13 cellular contexts compared by ENCODE assay signal in the genomic region with DNA sequence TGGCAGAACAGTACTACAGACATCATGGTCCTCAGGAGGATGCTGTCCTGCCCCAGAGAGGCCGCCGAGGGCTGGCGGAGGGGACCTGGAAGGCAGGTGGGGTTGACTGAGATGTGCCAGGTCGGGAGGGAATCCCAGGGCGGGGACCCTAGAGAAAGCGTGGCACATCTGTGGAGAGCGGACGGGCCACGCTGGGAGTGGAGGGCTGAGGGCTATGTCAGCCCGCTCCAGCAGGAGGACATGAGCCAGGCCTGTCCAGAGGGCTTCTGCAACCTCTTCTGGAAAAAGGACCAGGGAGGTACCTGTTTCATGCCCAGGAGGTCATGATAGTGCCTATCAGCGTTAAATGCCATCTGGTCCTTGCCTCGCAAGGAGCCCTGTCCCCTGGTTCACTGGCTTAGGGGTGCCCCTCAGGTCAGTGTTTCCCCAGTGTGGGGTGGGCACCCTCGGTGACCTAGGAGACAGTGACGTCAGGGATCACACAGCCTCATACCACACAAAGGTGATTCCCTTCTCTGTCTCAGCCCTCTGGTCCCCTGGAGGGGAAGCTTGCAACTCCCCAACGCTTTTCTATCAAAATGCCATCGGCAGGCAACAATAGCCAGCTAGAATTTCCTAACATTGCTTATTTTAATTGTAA.
DNase-seq lines count a peak whose midpoint lies in the region; ATAC-seq and TF ChIP-seq lines count a peak whose summit lies in the region.
"Had no signal": no experiment of that assay in that cellular context is flagged by ENCODE, and none has a peak within 500 bp of the region (broad histone marks: within the 10 kb centered on the region; RNA-seq: fewer than 3 reads in every experiment).

No MANE protein-coding gene starts in this region.

- peaks cover 5% of the 10 kb centered on the region for H3K4me1 ChIP-seq in body of pancreas
- peaks cover 26 to 28% of the 10 kb centered on the region in 2 experiments for H3K4me1 ChIP-seq in neutrophil (ENCODE audit: control insufficient read depth in 1 of 2, insufficient read depth in 1 of 2, low read depth in 1 of 2, low read length in 1 of 2)
- H3K4me1 ChIP-seq in uterus: no peaks in the 10 kb centered on the region

- WGBS in body of pancreas, 2 donors: 78 to 87% methylated on average over 12 to 16 of the region's 16 CpGs

- H3K27ac ChIP-seq in body of pancreas (peak overlapping the region; percentile 25 to 60 (median 54)), neutrophil (peak overlapping the region; percentile 76), uterus (peak overlapping the region; percentile 7 to 56)

- H3K27me3 ChIP-seq in body of pancreas (no peaks in the 10 kb centered on the region), neutrophil (peaks cover 4% of the 10 kb centered on the region), uterus (no peaks in the 10 kb centered on the region)

- H3K4me3 ChIP-seq in body of pancreas (no peak overlapping the region), neutrophil (ENCODE audit: low read depth in 1 of 2, low read length in 1 of 2) (peak overlapping the region; percentile 75), uterus (no peak overlapping the region)
- H3K4me3 ChIP-seq: GM23338 had no signal

- ATAC-seq in left cardiac atrium (no peak), body of pancreas (no peak), GM18520 (IDR thresholded peaks at IDR 0.05; ENCODE audit: unreplicated experiment) (no peak), GM18909 (IDR thresholded peaks at IDR 0.05; ENCODE audit: poor library complexity, unreplicated experiment) (no peak), HG03159 (IDR thresholded peaks at IDR 0.05; ENCODE audit: unreplicated experiment) (no peak)

- TF ChIP-seq CTCF in body of pancreas (IDR thresholded peaks at IDR 0.05): no peak
- TF ChIP-seq CTCF in neutrophil (IDR thresholded peaks at IDR 0.05): no peak
- no peak for TF ChIP-seq CTCF in uterus (IDR thresholded peaks at IDR 0.05)

- no peak for TF ChIP-seq POLR2A in body of pancreas (IDR thresholded peaks at IDR 0.05)
- TF ChIP-seq POLR2A in uterus (IDR thresholded peaks at IDR 0.05): no peak

- H3K36me3 ChIP-seq in body of pancreas (replicated peaks in 1 of 2; ENCODE audit: insufficient read depth in 1 of 2, low read depth in 2 of 2): no peaks in the 10 kb centered on the region
- peaks cover 27% of the 10 kb centered on the region for H3K36me3 ChIP-seq in neutrophil
- H3K36me3 ChIP-seq in uterus: no peaks in the 10 kb centered on the region

- intact Hi-C loops in cardiac septum (cut with DNase I): no loop called here
- intact Hi-C loops in left cardiac atrium (cut with DNase I): no loop called here
- intact Hi-C loops in body of pancreas (cut with DNase I): no loop called here
- intact Hi-C loops in uterus (cut with DNase I; ENCODE audit: low total_unique reads): no loop called here

- no peaks in the 10 kb centered on the region for H3K9me3 ChIP-seq in body of pancreas
- no peaks in the 10 kb centered on the region for H3K9me3 ChIP-seq in neutrophil
- no peaks in the 10 kb centered on the region for H3K9me3 ChIP-seq in uterus

- DNase-seq in cardiac septum (ENCODE audit: low spot score): peak; percentile 31
- DNase-seq in left cardiac atrium: no peak
- peak in 1 of 4 donors; percentile 8 for DNase-seq in body of pancreas
- no peak for DNase-seq in uterus
- DNase-seq: activated naive CD4-positive, alpha-beta T cell treated with anti-CD3 and anti-CD28 coated beads, Interleukin-2, amount 10 ng/mL, durations not matched to agents 7 days and 5 days; NCI-H1092 treated with DMSO at 0.1 percent for 48 hours; NCI-H748 treated with DMSO at 0.1 percent for 48 hours; small intestine had no signal

Comparison
In these comparisons a context has a peak if more than half of its experiments do, and no peak if none do; other contexts are left out.
1. H3K4me3 ChIP-seq: peak in neutrophil (2 of 2); none in body of pancreas (0 of 2) and uterus (0 of 2).
2. Peak in every context shown above with its lines, with median percentiles within 50 percentile points of each other: H3K27ac ChIP-seq.